Comparison of ENCODE assay signal across 19 cellular contexts in genomic region chr2:28796620-28797019, GRCh38. TPM values are rescaled to one million over a fixed set of nuclear protein-coding genes. Genes with fewer than 3 reads are reported as not detected.
DNase-seq lines count a peak whose midpoint lies in the region; ATAC-seq and TF ChIP-seq lines count a peak whose summit lies in the region.
"Had no signal": no experiment of that assay in that cellular context is flagged by ENCODE, and none has a peak within 500 bp of the region (broad histone marks: within the 10 kb centered on the region; RNA-seq: fewer than 3 reads in every experiment).

No MANE protein-coding gene starts in this region.

- no peaks in the 10 kb centered on the region for H3K9me3 ChIP-seq in prostate gland
- H3K9me3 ChIP-seq: Caco-2 had no signal

- no peak for TF ChIP-seq POLR2A in prostate gland (IDR thresholded peaks at IDR 0.05)

- H3K9me3 Mint-ChIP-seq in activated naive CD4-positive, alpha-beta T cell treated with anti-CD3 and anti-CD28 coated beads for 36 hours: no peaks in the 10 kb centered on the region
- H3K9me3 Mint-ChIP-seq in chondrocyte (ENCODE audit: low read depth): peaks cover 26% of the 10 kb centered on the region

- H3K4me3 ChIP-seq in prostate gland: no peak overlapping the region
- H3K4me3 ChIP-seq: A549 had no signal

- no peaks in the 10 kb centered on the region for H3K27me3 Mint-ChIP-seq in activated naive CD4-positive, alpha-beta T cell treated with anti-CD3 and anti-CD28 coated beads for 36 hours (ENCODE audit: low read depth)
- H3K27me3 Mint-ChIP-seq in chondrocyte (ENCODE audit: low read depth): no peaks in the 10 kb centered on the region
- H3K27me3 Mint-ChIP-seq: CD4-positive, alpha-beta T cell; IgD-negative memory B cell had no signal

- ATAC-seq in GM21576 (IDR thresholded peaks at IDR 0.05; ENCODE audit: unreplicated experiment) (no peak), HG03442 (IDR thresholded peaks at IDR 0.05; ENCODE audit: unreplicated experiment) (no peak)
- ATAC-seq: A549 had no signal

- CTCF ChIA-PET in activated naive CD4-positive, alpha-beta T cell treated with anti-CD3 and anti-CD28 coated beads for 36 hours (lab: Charles Lee): interaction anchor here (1.4 kb wide), 1 partner anchor 12 kb away, joined by 4 read pairs; no protein-coding TSS in a partner anchor

- DNase-seq in activated naive CD4-positive, alpha-beta T cell treated with anti-CD3 and anti-CD28 coated beads for 36 hours: no peak
- no peak for DNase-seq in activated naive CD4-positive, alpha-beta T cell (lab: John Stamatoyannopoulos, UW)
- peak; percentile 13 to 38 for DNase-seq in NCI-H1930 (lab: John Stamatoyannopoulos, UW)
- no peak for DNase-seq in chondrocyte (ENCODE audit: low spot score)
- DNase-seq in prostate gland (ENCODE audit: low spot score): peak; percentile 23
- DNase-seq: Caco-2; CD4-positive, alpha-beta T cell; DMS153; GDM1; H9; NCI-H1092 treated with DMSO at 0.1 percent for 48 hours; NCI-H2227 treated with DMSO at 0.1 percent for 48 hours; NCI-H510A treated with DMSO at 0.1 percent for 48 hours; NCI-H774; SHP77 had no signal

- intact Hi-C loops in activated naive CD4-positive, alpha-beta T cell treated with anti-CD3 and anti-CD28 coated beads for 36 hours (cut with micrococcal nuclease): no loop called here
- intact Hi-C loops in prostate gland (cut with DNase I): no loop called here

- no peaks in the 10 kb centered on the region for H3K4me1 ChIP-seq in prostate gland (replicated peaks)
- H3K4me1 ChIP-seq: Caco-2 had no signal

- peak overlapping the region; percentile 4 for H3K27ac Mint-ChIP-seq in activated naive CD4-positive, alpha-beta T cell treated with anti-CD3 and anti-CD28 coated beads for 36 hours
- H3K27ac Mint-ChIP-seq in chondrocyte (ENCODE audit: unreplicated experiment): peak overlapping the region; percentile 18

- TF ChIP-seq CTCF in chondrocyte (IDR thresholded peaks at IDR 0.05): no peak
- TF ChIP-seq CTCF in prostate gland (IDR thresholded peaks at IDR 0.05): no peak

- H3K27me3 ChIP-seq in prostate gland (replicated peaks; ENCODE audit: insufficient read depth): no peaks in the 10 kb centered on the region

- H3K36me3 Mint-ChIP-seq in activated naive CD4-positive, alpha-beta T cell treated with anti-CD3 and anti-CD28 coated beads for 36 hours (ENCODE audit: low read depth): peaks cover 59% of the 10 kb centered on the region
- peaks cover 52% of the 10 kb centered on the region for H3K36me3 Mint-ChIP-seq in chondrocyte (ENCODE audit: low read depth)

- H3K27ac ChIP-seq in prostate gland: peak overlapping the region; percentile 28 to 34
- H3K27ac ChIP-seq: A549 had no signal

- H3K4me3 Mint-ChIP-seq in activated naive CD4-positive, alpha-beta T cell treated with anti-CD3 and anti-CD28 coated beads for 36 hours: no peak overlapping the region
- H3K4me3 Mint-ChIP-seq in chondrocyte (ENCODE audit: unreplicated experiment): no peak overlapping the region
- H3K4me3 Mint-ChIP-seq: CD4-positive, alpha-beta T cell; H9; IgD-negative memory B cell had no signal

- peaks cover 32% of the 10 kb centered on the region for H3K4me1 Mint-ChIP-seq in activated naive CD4-positive, alpha-beta T cell treated with anti-CD3 and anti-CD28 coated beads for 36 hours (ENCODE audit: low read depth)
- H3K4me1 Mint-ChIP-seq in chondrocyte (ENCODE audit: low read depth): peaks cover 47% of the 10 kb centered on the region

- WGBS in prostate gland: 44% methylated on average over 4 of the region's 4 CpGs

- peaks cover 0 to 3% of the 10 kb centered on the region in 2 donors for H3K36me3 ChIP-seq in prostate gland

RNA-seq across cellular contexts. Expression of gene SPDYA, which starts 14.0 kb away (rescaled TPM):
- total RNA-seq in activated naive CD4-positive, alpha-beta T cell treated with anti-CD3 and anti-CD28 coated beads for 36 hours: 1 to 10 TPM; 1.8 to 2.0 TPM
- 1.6 to 3.4 TPM (median 1.6 TPM) in 3 replicates for total RNA-seq in chondrocyte
- total RNA-seq in prostate gland: 1 to 10 TPM in 1 of 2 donors, under 1 TPM in 1; 0.73 to 7.3 TPM

RNA-seq across cellular contexts. Expression of gene PPP1CB, which starts 45.0 kb away (rescaled TPM):
- 100 to 1,000 TPM; 235 to 239 TPM for total RNA-seq in activated naive CD4-positive, alpha-beta T cell treated with anti-CD3 and anti-CD28 coated beads for 36 hours
- total RNA-seq in chondrocyte (440 to 474 TPM (median 447 TPM) in 3 replicates), prostate gland (100 to 1,000 TPM; 177 to 260 TPM)

Comparison
In these comparisons a context has a peak if more than half of its experiments do, and no peak if none do; other contexts are left out.
1. DNase-seq: peak in NCI-H1930 (2 of 2) and prostate gland (single experiment); none in activated naive CD4-positive, alpha-beta T cell treated with anti-CD3 and anti-CD28 coated beads for 36 hours (single experiment), activated naive CD4-positive, alpha-beta T cell (0 of 4) and chondrocyte (single experiment).